22 cellular contexts compared by ENCODE assay signal in genomic region chr6:36927114-36927513, GRCh38. TPM values are rescaled to one million over a fixed set of nuclear protein-coding genes. Genes with fewer than 3 reads are reported as not detected.
DNase-seq lines count a peak whose midpoint lies in the region; ATAC-seq and TF ChIP-seq lines count a peak whose summit lies in the region.
"Had no signal": no experiment of that assay in that cellular context is flagged by ENCODE, and none has a peak within 500 bp of the region (broad histone marks: within the 10 kb centered on the region; RNA-seq: fewer than 3 reads in every experiment).

No MANE protein-coding gene starts in this region.

- H3K4me1 Mint-ChIP-seq in Calu3 (ENCODE audit: low read depth, unreplicated experiment): peaks cover 19% of the 10 kb centered on the region
- peaks cover 0 to 2% (median under 1%) of the 10 kb centered on the region in 4 donors for H3K4me1 Mint-ChIP-seq in CD4-positive, alpha-beta memory T cell

- peaks cover 10% of the 10 kb centered on the region for H3K36me3 Mint-ChIP-seq in Calu3 (ENCODE audit: insufficient read depth, unreplicated experiment)
- peaks cover 13 to 37% of the 10 kb centered on the region in 2 donors for H3K36me3 Mint-ChIP-seq in CD4-positive, alpha-beta memory T cell

- peak overlapping the region; percentile 32 to 64 (median 52) for H3K27ac ChIP-seq in esophagus muscularis mucosa (replicated peaks in 1 of 4)
- H3K27ac ChIP-seq in sigmoid colon: peak overlapping the region; percentile 14 to 59 (median 58)
- no peak overlapping the region for H3K27ac ChIP-seq in CD4-positive, alpha-beta memory T cell (ENCODE audit: low read depth, low read length)
- H3K27ac ChIP-seq in ovary: peak overlapping the region in 1 of 2 donors; percentile 41
- H3K27ac ChIP-seq: testis had no signal

- H3K36me3 ChIP-seq in esophagus muscularis mucosa (peaks cover 10 to 39% (median 34%) of the 10 kb centered on the region in 4 donors), sigmoid colon (peaks cover 0 to 37% (median 13%) of the 10 kb centered on the region in 4 donors), ovary (no peaks in the 10 kb centered on the region)
- H3K36me3 ChIP-seq in CD4-positive, alpha-beta memory T cell (ENCODE audit: insufficient read depth, low read length): peaks cover 21% of the 10 kb centered on the region

- no peak overlapping the region for H3K4me3 Mint-ChIP-seq in Calu3 (ENCODE audit: low read depth, unreplicated experiment)
- H3K4me3 Mint-ChIP-seq in CD4-positive, alpha-beta memory T cell: no peak overlapping the region

- CTCF ChIA-PET in Calu3 (lab: Charles Lee): interaction anchor here (1.5 kb wide), 1 partner anchor 13 kb away, joined by 5 read pairs; no protein-coding TSS in a partner anchor
- CTCF ChIA-PET in CD4-positive, alpha-beta memory T cell (lab: Charles Lee; ENCODE audit: partially characterized antibody): no interaction called here

- H3K27me3 Mint-ChIP-seq in Calu3 (ENCODE audit: unreplicated experiment): no peaks in the 10 kb centered on the region
- H3K27me3 Mint-ChIP-seq in CD4-positive, alpha-beta memory T cell: no peaks in the 10 kb centered on the region

- TF ChIP-seq CTCF in Calu3 (IDR thresholded peaks at IDR 0.05; ENCODE audit: unreplicated experiment): no peak
- no peak for TF ChIP-seq CTCF in esophagus muscularis mucosa (IDR thresholded peaks at IDR 0.05)
- no peak for TF ChIP-seq CTCF in sigmoid colon (IDR thresholded peaks at IDR 0.05)
- TF ChIP-seq CTCF in ovary (IDR thresholded peaks at IDR 0.05): no peak

- intact Hi-C loops in Calu3 (cut with micrococcal nuclease; ENCODE audit: unreplicated experiment) (no loop called here), esophagus muscularis mucosa (cut with DNase I) (no loop called here), sigmoid colon (cut with DNase I) (no loop called here), ovary (cut with DNase I) (no loop called here)
- intact Hi-C loops in CD4-positive, alpha-beta memory T cell (cut with micrococcal nuclease): no loop called here

- POLR2A ChIA-PET in CD4-positive, alpha-beta memory T cell (lab: Charles Lee; ENCODE audit: partially characterized antibody): no interaction called here

- ATAC-seq in GM21723 (IDR thresholded peaks at IDR 0.05; ENCODE audit: unreplicated experiment): no peak

- no peaks in the 10 kb centered on the region for H3K9me3 Mint-ChIP-seq in Calu3 (ENCODE audit: low read depth, unreplicated experiment)
- H3K9me3 Mint-ChIP-seq in CD4-positive, alpha-beta memory T cell: no peaks in the 10 kb centered on the region

- no peak overlapping the region for H3K27ac Mint-ChIP-seq in Calu3 (ENCODE audit: unreplicated experiment)
- H3K27ac Mint-ChIP-seq in CD4-positive, alpha-beta memory T cell: no peak overlapping the region

- H3K4me3 ChIP-seq in esophagus muscularis mucosa: no peak overlapping the region
- no peak overlapping the region for H3K4me3 ChIP-seq in sigmoid colon
- H3K4me3 ChIP-seq in CD4-positive, alpha-beta memory T cell (ENCODE audit: low read length in 2 of 2): no peak overlapping the region
- no peak overlapping the region for H3K4me3 ChIP-seq in ovary
- H3K4me3 ChIP-seq: mucosa of descending colon, testis had no signal

- WGBS in esophagus muscularis mucosa: 73% methylated on average over 3 of the region's 3 CpGs
- WGBS in sigmoid colon, 2 donors: 18 to 75% methylated on average over 3 of the region's 3 CpGs
- WGBS in ovary, 3 donors: 58 to 71% (median 68%) methylated on average over 3 of the region's 3 CpGs

- TF ChIP-seq EP300 in esophagus muscularis mucosa (IDR thresholded peaks at IDR 0.05) (no peak), sigmoid colon (IDR thresholded peaks at IDR 0.05) (no peak), ovary (IDR thresholded peaks at IDR 0.05) (no peak)

- H3K9me3 ChIP-seq in esophagus muscularis mucosa: no peaks in the 10 kb centered on the region
- no peaks in the 10 kb centered on the region for H3K9me3 ChIP-seq in sigmoid colon
- H3K9me3 ChIP-seq in CD4-positive, alpha-beta memory T cell (ENCODE audit: control insufficient read depth in 1 of 2, low read length in 2 of 2): no peaks in the 10 kb centered on the region
- no peaks in the 10 kb centered on the region for H3K9me3 ChIP-seq in ovary
- H3K9me3 ChIP-seq: mucosa of descending colon, testis had no signal

- no peak for TF ChIP-seq POLR2A in esophagus muscularis mucosa (IDR thresholded peaks at IDR 0.05; ENCODE audit: low read depth)
- TF ChIP-seq POLR2A in sigmoid colon (IDR thresholded peaks at IDR 0.05): no peak
- no peak for TF ChIP-seq POLR2A in ovary (IDR thresholded peaks at IDR 0.05)

- H3K4me1 ChIP-seq in esophagus muscularis mucosa (peaks cover 18 to 43% (median 37%) of the 10 kb centered on the region in 4 donors), sigmoid colon (peaks cover 0 to 21% (median 15%) of the 10 kb centered on the region in 4 donors), ovary (ENCODE audit: insufficient read depth) (peaks cover 16% of the 10 kb centered on the region)
- no peaks in the 10 kb centered on the region for H3K4me1 ChIP-seq in CD4-positive, alpha-beta memory T cell (ENCODE audit: insufficient read depth, low read length)
- H3K4me1 ChIP-seq: testis had no signal

- peak; percentile 50 for DNase-seq in NCI-H2029 (lab: John Stamatoyannopoulos, UW)
- no peak for DNase-seq in NCI-H2029 treated with DMSO at 0.1 percent for 48 hours (lab: John Stamatoyannopoulos, UW)
- DNase-seq in Calu3: no peak
- no peak for DNase-seq in esophagus muscularis mucosa (ENCODE audit: extremely low spot score)
- DNase-seq in sigmoid colon: no peak
- no peak for DNase-seq in CD4-positive, alpha-beta memory T cell
- no peak for DNase-seq in ovary
- DNase-seq: 8988T; activated CD4-positive, alpha-beta T cell treated with anti-CD3 and anti-CD28 coated beads for 48 hours; caudate nucleus; DMS 273 treated with DMSO at 0.1 percent for 48 hours; effector CD4-positive, alpha-beta T cell; KG1; kidney glomerular epithelial cell; NCI-H1092; nucleus accumbens; small intestine; testis had no signal

- no peaks in the 10 kb centered on the region for H3K27me3 ChIP-seq in esophagus muscularis mucosa
- no peaks in the 10 kb centered on the region for H3K27me3 ChIP-seq in sigmoid colon
- no peaks in the 10 kb centered on the region for H3K27me3 ChIP-seq in CD4-positive, alpha-beta memory T cell (ENCODE audit: insufficient read depth, low read length)
- H3K27me3 ChIP-seq in ovary: no peaks in the 10 kb centered on the region
- H3K27me3 ChIP-seq: testis had no signal

- TSS peak; percentile 9 for BruUV-seq in Calu3 (replicated peaks; lab: Mats Ljungman, UMichigan)

RNA-seq across cellular contexts. Expression of gene PI16, which starts 27.4 kb away (rescaled TPM):
- total RNA-seq in Calu3 (2022) (0.17 and 0.32 TPM in 2 replicates), esophagus muscularis mucosa (10 to 100 TPM; 44.8 to 64.3 (median 56.9) TPM), sigmoid colon (10 to 100 TPM in 3 of 4 donors, 1 to 10 TPM in 1; 2.9 to 50.7 (median 15.4) TPM), ovary (1 to 10 TPM in 4 of 7 donors, under 1 TPM in 2, not detected in 1; 0.12 to 3.4 (median 2.1) TPM)
- polyA plus RNA-seq in sigmoid colon (1 to 10 TPM in 2 of 3 donors, under 1 TPM in 1; 0.85 to 1.8 (median 1.2) TPM), ovary (10 to 100 TPM in 1 of 2 donors, 1 to 10 TPM in 1; 7.7 to 43.1 TPM)
- total RNA-seq in CD4-positive, alpha-beta memory T cell: 1 to 10 TPM; 5.8 to 6.0 TPM
- polyA plus RNA-seq in CD4-positive, alpha-beta memory T cell: 10 to 100 TPM; 31.5 to 53.8 TPM
- total RNA-seq: H4, RPMI7951 had no signal

RNA-seq across cellular contexts. Expression of gene C6orf89, which starts 41.4 kb away (rescaled TPM):
- 58.3 and 61.1 TPM in 2 replicates for total RNA-seq in Calu3 (2022)
- 10 to 100 TPM; 56.5 to 66.2 (median 59.0) TPM for total RNA-seq in esophagus muscularis mucosa
- 10 to 100 TPM; 37.3 to 51.4 (median 44.3) TPM for total RNA-seq in sigmoid colon
- polyA plus RNA-seq in sigmoid colon: 10 to 100 TPM in 2 of 3 donors, 1 to 10 TPM in 1; 5.5 to 36.6 (median 10.8) TPM
- 10 to 100 TPM; 53.0 to 56.0 TPM for total RNA-seq in CD4-positive, alpha-beta memory T cell
- 10 to 100 TPM; 35.4 to 52.8 TPM for polyA plus RNA-seq in CD4-positive, alpha-beta memory T cell
- 10 to 100 TPM; 23.1 to 73.8 (median 62.2) TPM for total RNA-seq in ovary
- 100 to 1,000 TPM in 1 of 2 donors, 10 to 100 TPM in 1; 32.9 to 102 TPM for polyA plus RNA-seq in ovary

RNA-seq across cellular contexts. Expression of gene PPIL1, which starts 52.5 kb away (rescaled TPM):
- total RNA-seq in Calu3 (2022) (59.6 and 64.4 TPM in 2 replicates), esophagus muscularis mucosa (10 to 100 TPM; 17.6 to 30.3 (median 25.4) TPM), sigmoid colon (10 to 100 TPM; 13.5 to 22.9 (median 18.5) TPM), ovary (10 to 100 TPM; 11.6 to 31.0 (median 21.2) TPM)
- polyA plus RNA-seq in sigmoid colon (10 to 100 TPM; 13.2 to 28.0 (median 16.0) TPM), ovary (10 to 100 TPM; 10.7 to 38.4 TPM)
- total RNA-seq in CD4-positive, alpha-beta memory T cell: 1 to 10 TPM; 8.4 to 9.2 TPM
- 10 to 100 TPM; 18.6 to 19.7 TPM for polyA plus RNA-seq in CD4-positive, alpha-beta memory T cell

RNA-seq across cellular contexts. Expression of gene MTCH1, which starts 58.9 kb away (rescaled TPM):
- total RNA-seq in Calu3 (2022) (288 and 291 TPM in 2 replicates), esophagus muscularis mucosa (100 to 1,000 TPM; 205 to 258 (median 232) TPM), sigmoid colon (100 to 1,000 TPM; 163 to 198 (median 195) TPM), ovary (100 to 1,000 TPM; 127 to 223 (median 186) TPM)
- polyA plus RNA-seq in sigmoid colon (100 to 1,000 TPM; 141 to 150 (median 150) TPM), ovary (100 to 1,000 TPM; 114 to 164 TPM)
- total RNA-seq in CD4-positive, alpha-beta memory T cell: 100 to 1,000 TPM; 142 to 151 TPM
- 100 to 1,000 TPM in 1 of 2 donors, 10 to 100 TPM in 1; 94.1 to 125 TPM for polyA plus RNA-seq in CD4-positive, alpha-beta memory T cell
